ENCODE assay signal across 1 cellular context in genomic region chr11:26928636-26929035, GRCh38.
TF ChIP-seq lines count a peak whose summit lies in the region.

No MANE protein-coding gene starts in this region.

TF ChIP-seq in IMR-90, 13 proteins besides CTCF, POLR2A, EP300 and RAD21 (continued from another document):
- no peak for TF ChIP-seq RFX5 (IDR thresholded peaks at IDR 0.05; ENCODE audit: low read depth, low read length)
- TF ChIP-seq BHLHE40 (IDR thresholded peaks at IDR 0.05; ENCODE audit: low read depth, low read length): no peak
- TF ChIP-seq MXI1 (IDR thresholded peaks at IDR 0.05; ENCODE audit: borderline replicate concordance, low read depth, low read length): no peak
- no peak for TF ChIP-seq USF2 (IDR thresholded peaks at IDR 0.05; ENCODE audit: low read depth, low read length)
- no peak for TF ChIP-seq CHD1 (IDR thresholded peaks at IDR 0.05; ENCODE audit: low read depth, low read length)
- TF ChIP-seq CEBPB (IDR thresholded peaks at IDR 0.05; ENCODE audit: low read depth, low read length): no peak
- no peak for TF ChIP-seq ELK1 (IDR thresholded peaks at IDR 0.05; ENCODE audit: borderline replicate concordance, low read depth, low read length)
- TF ChIP-seq MAZ (IDR thresholded peaks at IDR 0.05; ENCODE audit: borderline replicate concordance, low read depth, low read length): no peak
